ENCODE assay signal across 29 cellular contexts in the genomic region with DNA sequence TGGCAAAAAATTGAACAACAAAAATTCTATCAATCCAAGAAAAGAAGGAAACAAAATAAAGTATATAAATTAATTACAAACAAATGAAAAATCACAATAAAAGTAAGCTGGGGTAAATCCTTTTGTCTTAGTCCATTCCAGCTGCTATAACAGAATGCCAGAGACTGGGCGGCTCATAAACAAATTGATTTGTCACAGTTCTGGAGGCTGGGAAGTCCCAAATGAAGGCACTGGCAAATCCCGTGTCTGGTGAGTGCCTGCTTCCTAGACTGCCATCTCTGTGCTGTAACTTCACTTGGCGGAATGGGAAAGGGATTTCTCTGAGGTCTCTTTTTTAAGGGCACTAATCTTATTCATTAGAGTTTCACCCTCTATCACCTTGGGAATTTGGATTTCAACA.
"Had no signal": no experiment of that assay in that cellular context is flagged by ENCODE, and none has a peak within 500 bp of the region (broad histone marks: within the 10 kb centered on the region; RNA-seq: fewer than 3 reads in every experiment).

No MANE protein-coding gene starts in this region.

- H3K4me1 Mint-ChIP-seq: activated B cell treated with CpG ODN at 0.5 μM for 24 hours; activated T-helper 17 cell treated with anti-CD3 and anti-CD28 coated beads, Interleukin-2, amount 50 U/mL, for 72 hours; central memory CD8-positive, alpha-beta T cell had no signal

- H3K36me3 ChIP-seq: brain microvascular endothelial cell, gastroesophageal sphincter, heart right ventricle, WERI-Rb-1 had no signal

- H3K27ac Mint-ChIP-seq: activated B cell treated with CpG ODN at 0.5 μM for 24 hours; activated CD8-positive, alpha-beta T cell treated with anti-CD3 and anti-CD28 coated beads for 36 hours; activated naive CD8-positive, alpha-beta T cell; activated T-helper 17 cell treated with anti-CD3 and anti-CD28 coated beads, Interleukin-2, amount 50 U/mL, for 72 hours; dendritic cell treated with granulocyte-macrophage colony-stimulating factor and Interleukin-4, amounts not matched to agents 40 ng/mL and 50 ng/mL, for 4 days; endodermal cell; T-helper 17 cell; T-helper 2 cell treated with Interferon-gamma antibody and Interleukin-4, amounts not matched to agents 5 μg/mL and 100 μg/mL, for 36 hours had no signal

- H3K9me3 ChIP-seq: gastroesophageal sphincter, heart right ventricle had no signal

- H3K4me3 Mint-ChIP-seq: activated B cell treated with CpG ODN at 0.5 μM for 24 hours; activated CD8-positive, alpha-beta T cell treated with anti-CD3 and anti-CD28 coated beads for 36 hours; activated naive CD8-positive, alpha-beta T cell; activated T-cell treated with anti-CD3 and anti-CD28 coated beads, Interleukin-2, amount 50 U/mL, for 4 hours; activated T-helper 17 cell treated with anti-CD3 and anti-CD28 coated beads, Interleukin-2, amount 50 U/mL, for 72 hours; central memory CD8-positive, alpha-beta T cell; dendritic cell treated with granulocyte-macrophage colony-stimulating factor and Interleukin-4, amounts not matched to agents 40 ng/mL and 50 ng/mL, for 4 days; endodermal cell; T-helper 17 cell; T-helper 2 cell treated with Interferon-gamma antibody and Interleukin-4, amounts not matched to agents 5 μg/mL and 100 μg/mL, for 36 hours had no signal

- DNase-seq: activated B cell treated with CpG ODN at 0.5 μM for 24 hours; activated CD4-positive, alpha-beta T cell treated with anti-CD3 and anti-CD28 coated beads for 48 hours; activated CD4-positive, alpha-beta T cell treated with anti-CD3 and anti-CD28 coated beads, Interleukin-2, amount 50 U/mL, for 1 hour; activated CD4-positive, alpha-beta T cell treated with anti-CD3 and anti-CD28 coated beads, Interleukin-2, amount 50 U/mL, for 48 hours; activated CD8-positive, alpha-beta memory T cell treated with anti-CD3 and anti-CD28 coated beads for 24 hours; activated CD8-positive, alpha-beta T cell treated with anti-CD3 and anti-CD28 coated beads for 36 hours; activated effector memory CD4-positive, alpha-beta T cell treated with Interleukin-2 at 50 U/mL for 16 hours; activated gamma-delta T cell treated with Interleukin-2 at 50 U/mL for 16 hours; activated naive CD4-positive, alpha-beta T cell treated with anti-CD3 and anti-CD28 coated beads, Interleukin-2, amount 50 U/mL, for 16 hours; activated naive CD4-positive, alpha-beta T cell treated with Interleukin-2 at 50 U/mL for 16 hours; activated T-cell treated with anti-CD3 and anti-CD28 coated beads, Interleukin-2, amount 50 U/mL, for 4 hours; amniotic stem cell; anterior cingulate cortex; brain microvascular endothelial cell; dorsolateral prefrontal cortex; effector memory CD4-positive, alpha-beta T cell; endodermal cell; foreskin keratinocyte; heart right ventricle; T-helper 17 cell; T1000; WERI-Rb-1 had no signal

- H3K9me3 Mint-ChIP-seq: activated B cell treated with CpG ODN at 0.5 μM for 24 hours; activated CD8-positive, alpha-beta T cell treated with anti-CD3 and anti-CD28 coated beads for 36 hours; activated T-cell treated with anti-CD3 and anti-CD28 coated beads, Interleukin-2, amount 50 U/mL, for 4 hours; activated T-helper 17 cell treated with anti-CD3 and anti-CD28 coated beads, Interleukin-2, amount 50 U/mL, for 72 hours; central memory CD8-positive, alpha-beta T cell; dendritic cell treated with granulocyte-macrophage colony-stimulating factor and Interleukin-4, amounts not matched to agents 40 ng/mL and 50 ng/mL, for 4 days; endodermal cell; T-helper 2 cell treated with Interferon-gamma antibody and Interleukin-4, amounts not matched to agents 5 μg/mL and 100 μg/mL, for 36 hours had no signal

- H3K27ac ChIP-seq: brain microvascular endothelial cell, coronary artery, dorsolateral prefrontal cortex, foreskin keratinocyte, gastroesophageal sphincter, heart right ventricle, WERI-Rb-1 had no signal

- H3K4me3 ChIP-seq: coronary artery, dorsolateral prefrontal cortex, gastroesophageal sphincter, heart right ventricle had no signal

- H3K27me3 Mint-ChIP-seq: activated B cell treated with CpG ODN at 0.5 μM for 24 hours; activated CD8-positive, alpha-beta T cell treated with anti-CD3 and anti-CD28 coated beads for 36 hours; activated naive CD8-positive, alpha-beta T cell; activated T-helper 17 cell treated with anti-CD3 and anti-CD28 coated beads, Interleukin-2, amount 50 U/mL, for 72 hours; central memory CD8-positive, alpha-beta T cell; dendritic cell treated with granulocyte-macrophage colony-stimulating factor and Interleukin-4, amounts not matched to agents 40 ng/mL and 50 ng/mL, for 4 days; T-helper 17 cell had no signal
